23 cellular contexts compared by ENCODE assay signal in the genomic region with DNA sequence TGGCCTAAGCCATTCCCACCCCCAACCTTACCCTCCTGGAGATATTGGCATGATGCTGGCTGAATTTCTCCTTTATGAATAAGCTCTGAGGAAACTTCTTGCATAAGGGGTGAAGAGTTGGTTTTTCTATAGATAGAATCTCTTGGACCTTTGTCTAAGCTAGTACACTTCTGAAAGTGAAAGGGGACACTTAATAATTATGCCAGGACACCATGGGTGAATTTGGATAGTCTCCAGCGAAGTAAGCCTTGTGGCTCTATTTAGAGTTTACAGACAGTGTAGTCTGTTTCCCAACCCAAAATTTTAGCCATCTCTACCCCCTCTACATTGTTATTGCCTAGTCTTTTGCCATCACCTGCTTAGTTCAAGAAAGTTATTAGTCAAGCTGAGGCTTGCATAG. TPM values are rescaled to one million over a fixed set of nuclear protein-coding genes. Genes with fewer than 3 reads are reported as not detected.
DNase-seq lines count a peak whose midpoint lies in the region; ATAC-seq and TF ChIP-seq lines count a peak whose summit lies in the region.
"Had no signal": no experiment of that assay in that cellular context is flagged by ENCODE, and none has a peak within 500 bp of the region (broad histone marks: within the 10 kb centered on the region; RNA-seq: fewer than 3 reads in every experiment).

No MANE protein-coding gene starts in this region.

- H3K4me1 ChIP-seq in neural progenitor cell (peaks cover 32% of the 10 kb centered on the region), testis (peaks cover 7% of the 10 kb centered on the region)
- H3K4me1 ChIP-seq: ascending aorta, HAP-1 had no signal

- H3K4me2 ChIP-seq in neural progenitor cell: peak overlapping the region; percentile 19

- peaks cover 6% of the 10 kb centered on the region for H3K27me3 Mint-ChIP-seq in neural progenitor cell (ENCODE audit: insufficient read depth, low read depth)
- H3K27me3 Mint-ChIP-seq in activated T-helper 17 cell treated with anti-CD3 and anti-CD28 coated beads, Interleukin-2, amount 50 U/mL, for 72 hours: no peaks in the 10 kb centered on the region
- H3K27me3 Mint-ChIP-seq: activated CD8-positive, alpha-beta memory T cell treated with anti-CD3 and anti-CD28 coated beads, Interleukin-2, amount 10 ng/mL, durations not matched to agents 7 days and 5 days had no signal

- H3K36me3 ChIP-seq in neural progenitor cell (no peaks in the 10 kb centered on the region), testis (ENCODE audit: low read depth, missing control alignments) (no peaks in the 10 kb centered on the region)
- H3K36me3 ChIP-seq: ascending aorta, HAP-1 had no signal

- DNase-seq in NCI-H69 (lab: John Stamatoyannopoulos, UW) (peak; percentile 51), neural progenitor cell (ENCODE audit: low spot score) (no peak), testis (no peak)
- DNase-seq: activated CD4-positive, alpha-beta T cell treated with anti-CD3 and anti-CD28 coated beads for 1 hour; activated CD8-positive, alpha-beta memory T cell treated with anti-CD3 and anti-CD28 coated beads, Interleukin-2, amount 10 ng/mL, durations not matched to agents 7 days and 5 days; activated gamma-delta T cell; DMS153; foreskin fibroblast; KG1; mucosa of descending colon; NCI-H1417 treated with DMSO at 0.1 percent for 48 hours; NCI-H226; stimulated activated CD4-positive, alpha-beta T cell treated with anti-CD3 and anti-CD28 coated beads, Interleukin-4, amount 100 ng/mL, for 4 hours; T-helper 9 cell had no signal

- WGBS in testis, 2 donors: 44 to 85% methylated on average over 1 of the region's 1 CpG

- H3K27me3 ChIP-seq in neural progenitor cell (no peaks in the 10 kb centered on the region), testis (no peaks in the 10 kb centered on the region)
- H3K27me3 ChIP-seq: ascending aorta had no signal

- peaks cover 15% of the 10 kb centered on the region for H3K9me3 Mint-ChIP-seq in neural progenitor cell
- H3K9me3 Mint-ChIP-seq in activated T-helper 17 cell treated with anti-CD3 and anti-CD28 coated beads, Interleukin-2, amount 50 U/mL, for 72 hours: no peaks in the 10 kb centered on the region

- peak overlapping the region; percentile 6 for H3K27ac Mint-ChIP-seq in neural progenitor cell
- no peak overlapping the region for H3K27ac Mint-ChIP-seq in activated T-helper 17 cell treated with anti-CD3 and anti-CD28 coated beads, Interleukin-2, amount 50 U/mL, for 72 hours
- H3K27ac Mint-ChIP-seq: activated CD8-positive, alpha-beta memory T cell treated with anti-CD3 and anti-CD28 coated beads, Interleukin-2, amount 10 ng/mL, durations not matched to agents 7 days and 5 days had no signal

- no peak overlapping the region for H2AFZ ChIP-seq in neural progenitor cell (replicated peaks)

- H3K9ac ChIP-seq in neural progenitor cell: no peak overlapping the region

- H3K27ac ChIP-seq in neural progenitor cell: no peak overlapping the region
- no peak overlapping the region for H3K27ac ChIP-seq in testis
- H3K27ac ChIP-seq: ascending aorta had no signal

- peaks cover 25% of the 10 kb centered on the region for H3K4me1 Mint-ChIP-seq in neural progenitor cell
- H3K4me1 Mint-ChIP-seq in activated T-helper 17 cell treated with anti-CD3 and anti-CD28 coated beads, Interleukin-2, amount 50 U/mL, for 72 hours: peaks cover 6% of the 10 kb centered on the region

- intact Hi-C loops in testis (cut with DNase I; ENCODE audit: low total_unique reads): no loop called here

- ATAC-seq in GM18867 (IDR thresholded peaks at IDR 0.05; ENCODE audit: unreplicated experiment) (peak; percentile 31), HG02759 (IDR thresholded peaks at IDR 0.05; ENCODE audit: unreplicated experiment) (peak; percentile 41), HG03139 (IDR thresholded peaks at IDR 0.05; ENCODE audit: unreplicated experiment) (no peak)
- no peak for ATAC-seq in activated T-helper 17 cell treated with anti-CD3 and anti-CD28 coated beads, Interleukin-2, amount 50 U/mL, for 72 hours (replicated peaks)
- ATAC-seq: activated CD8-positive, alpha-beta memory T cell treated with anti-CD3 and anti-CD28 coated beads, Interleukin-2, amount 10 ng/mL, durations not matched to agents 7 days and 5 days; mucosa of descending colon had no signal

- H3F3A ChIP-seq in neural progenitor cell (ENCODE audit: low read depth): peaks cover 8% of the 10 kb centered on the region

- peaks cover 4% of the 10 kb centered on the region for H3K36me3 Mint-ChIP-seq in neural progenitor cell
- no peaks in the 10 kb centered on the region for H3K36me3 Mint-ChIP-seq in activated T-helper 17 cell treated with anti-CD3 and anti-CD28 coated beads, Interleukin-2, amount 50 U/mL, for 72 hours (ENCODE audit: low read depth)
- H3K36me3 Mint-ChIP-seq: activated CD8-positive, alpha-beta memory T cell treated with anti-CD3 and anti-CD28 coated beads, Interleukin-2, amount 10 ng/mL, durations not matched to agents 7 days and 5 days had no signal

- H3K9me3 ChIP-seq in neural progenitor cell (ENCODE audit: low read depth) (no peaks in the 10 kb centered on the region), testis (no peaks in the 10 kb centered on the region)
- H3K9me3 ChIP-seq: ascending aorta, HAP-1, mucosa of descending colon had no signal

- H4K20me1 ChIP-seq in neural progenitor cell (ENCODE audit: low read depth): no peaks in the 10 kb centered on the region

- no peaks in the 10 kb centered on the region for H3K79me2 ChIP-seq in neural progenitor cell (ENCODE audit: low read depth)

- no peak overlapping the region for H3K4me3 Mint-ChIP-seq in neural progenitor cell
- H3K4me3 Mint-ChIP-seq in activated T-helper 17 cell treated with anti-CD3 and anti-CD28 coated beads, Interleukin-2, amount 50 U/mL, for 72 hours: no peak overlapping the region
- H3K4me3 Mint-ChIP-seq: activated CD8-positive, alpha-beta memory T cell treated with anti-CD3 and anti-CD28 coated beads, Interleukin-2, amount 10 ng/mL, durations not matched to agents 7 days and 5 days had no signal

- no peak for TF ChIP-seq CTCF in neural progenitor cell (IDR thresholded peaks at IDR 0.05)
- TF ChIP-seq CTCF in testis (IDR thresholded peaks at IDR 0.05): no peak

- H3K4me3 ChIP-seq in neural progenitor cell (no peak overlapping the region), testis (no peak overlapping the region)
- H3K4me3 ChIP-seq: ascending aorta, HAP-1, mucosa of descending colon had no signal

- no peak for TF ChIP-seq POLR2A in testis (IDR thresholded peaks at IDR 0.05)

RNA-seq across cellular contexts. Expression of a gene that starts 27.0 kb away (rescaled TPM):
- total RNA-seq in neural progenitor cell (ENCODE audit: low replicate concordance): 37.3 and 58.2 TPM in 2 replicates
- not detected for total RNA-seq in activated T-helper 17 cell treated with anti-CD3 and anti-CD28 coated beads, Interleukin-2, amount 50 U/mL, for 72 hours
- not detected for total RNA-seq in testis
- not detected for polyA plus RNA-seq in testis (ENCODE audit: insufficient read depth, low read depth, low replicate concordance)
- total RNA-seq: activated CD8-positive, alpha-beta memory T cell treated with anti-CD3 and anti-CD28 coated beads, Interleukin-2, amount 10 ng/mL, durations not matched to agents 7 days and 5 days; ascending aorta; endothelial cell of umbilical vein; mucosa of descending colon; osteoblast had no signal
- polyA plus RNA-seq: BJ, endothelial cell of umbilical vein had no signal

RNA-seq across cellular contexts. Expression of a gene that starts 36.6 kb away (rescaled TPM):
- total RNA-seq in neural progenitor cell (ENCODE audit: low replicate concordance) (1.2 and 2.0 TPM in 2 replicates), testis (1 to 10 TPM; 3.9 TPM)
- under 1 TPM; 0.29 to 0.58 TPM for total RNA-seq in activated T-helper 17 cell treated with anti-CD3 and anti-CD28 coated beads, Interleukin-2, amount 50 U/mL, for 72 hours
- polyA plus RNA-seq in testis (ENCODE audit: insufficient read depth, low read depth, low replicate concordance): 3.6 TPM

Comparison
In these comparisons a context has a peak if more than half of its experiments do, and no peak if none do; other contexts are left out.
1. ATAC-seq: peak in GM18867 (single experiment) and HG02759 (single experiment); none in activated T-helper 17 cell treated with anti-CD3 and anti-CD28 coated beads, Interleukin-2, amount 50 U/mL, for 72 hours (single experiment) and HG03139 (single experiment).
2. RNA of a gene that starts 27.0 kb away (total RNA-seq): 37.3 to 58.2 TPM in neural progenitor cell; not detected in testis and not detected in activated T-helper 17 cell treated with anti-CD3 and anti-CD28 coated beads, Interleukin-2, amount 50 U/mL, for 72 hours; every median in the first group is over 10 times any median in the second.